18 cellular contexts compared by ENCODE assay signal in genomic region chr15:84108725-84109124, GRCh38.
DNase-seq lines count a peak whose midpoint lies in the region; ATAC-seq, FAIRE-seq and TF ChIP-seq lines count a peak whose summit lies in the region.
"Had no signal": no experiment of that assay in that cellular context is flagged by ENCODE, and none has a peak within 500 bp of the region (broad histone marks: within the 10 kb centered on the region; RNA-seq: fewer than 3 reads in every experiment).

No MANE protein-coding gene starts in this region.

- no peak overlapping the region for H2BK12ac ChIP-seq in H1 (ENCODE audit: low read depth, low read length)

- no peak overlapping the region for H4K8ac ChIP-seq in H1 (ENCODE audit: extremely low read depth, insufficient read depth, low read length)

- no peak overlapping the region for H4K5ac ChIP-seq in H1 (ENCODE audit: insufficient read length, low read depth, low read length)

- no peak for ATAC-seq in GM18873 (IDR thresholded peaks at IDR 0.05; ENCODE audit: low FRiP score, unreplicated experiment)
- ATAC-seq in HG03457 (IDR thresholded peaks at IDR 0.05; ENCODE audit: unreplicated experiment) = no peak
- no peak for ATAC-seq in GM18868 (IDR thresholded peaks at IDR 0.05; ENCODE audit: unreplicated experiment)
- ATAC-seq: left lobe of liver had no signal

- no peak overlapping the region for H4K91ac ChIP-seq in H1 (replicated peaks; ENCODE audit: insufficient read length, low read length)

- no peak overlapping the region for H3K4me3 Mint-ChIP-seq in neural progenitor cell
- H3K4me3 Mint-ChIP-seq: activated naive CD8-positive, alpha-beta T cell treated with anti-CD3 and anti-CD28 coated beads, Interleukin-2, amount 10 ng/mL, durations not matched to agents 7 days and 5 days had no signal

- TF ChIP-seq RAD21 in H1 (IDR thresholded peaks at IDR 0.05 in 1 of 2, conservative IDR thresholded peaks at IDR 0.05 in 1 of 2; ENCODE audit: low read depth in 2 of 2, low read length in 2 of 2) = peak; percentile 24 to 41

- H3K79me2 ChIP-seq in OCI-LY3 (ENCODE audit: low read length) (no peaks in the 10 kb centered on the region), H1 (ENCODE audit: control insufficient read depth in 1 of 2, insufficient read depth in 2 of 2, low read length in 2 of 2) (no peaks in the 10 kb centered on the region), neural progenitor cell (ENCODE audit: low read depth) (no peaks in the 10 kb centered on the region)

- H3K18ac ChIP-seq in H1 (ENCODE audit: extremely low read depth, low read length) = no peak overlapping the region

- H3K4me1 ChIP-seq in OCI-LY3 (ENCODE audit: low read length) = no peaks in the 10 kb centered on the region
- H3K4me1 ChIP-seq in H1 (replicated peaks in 1 of 4; ENCODE audit: control insufficient read depth in 3 of 4, insufficient read depth in 4 of 4, low read length in 3 of 4) = no peaks in the 10 kb centered on the region
- peaks cover 17% of the 10 kb centered on the region for H3K4me1 ChIP-seq in neural progenitor cell
- H3K4me1 ChIP-seq: Caco-2, SJCRH30, spleen had no signal

- no peak overlapping the region for H3K14ac ChIP-seq in H1 (ENCODE audit: insufficient read length)

- H3K27ac ChIP-seq in OCI-LY3 (ENCODE audit: low read length) (no peak overlapping the region), H1 (ENCODE audit: low read depth, low read length) (no peak overlapping the region), neural progenitor cell (no peak overlapping the region)
- H3K27ac ChIP-seq: SJCRH30, spleen had no signal

- H3K4ac ChIP-seq in H1 (replicated peaks; ENCODE audit: insufficient read length, low read depth, low read length) = no peak overlapping the region

- no peak overlapping the region for H2BK5ac ChIP-seq in H1 (ENCODE audit: low read depth, low read length)

- H3K4me2 ChIP-seq in OCI-LY3 (ENCODE audit: low read length) (no peak overlapping the region), H1 (ENCODE audit: insufficient read depth in 1 of 2, low read depth in 2 of 2, low read length in 2 of 2) (no peak overlapping the region), neural progenitor cell (no peak overlapping the region)

- H2AK5ac ChIP-seq in H1 (ENCODE audit: low read depth, low read length) = no peak overlapping the region

- CTCF ChIA-PET in H1 (lab: Charles Lee; ENCODE audit: partially characterized antibody) = no interaction called here

- no peak overlapping the region for H3K23ac ChIP-seq in H1 (ENCODE audit: insufficient read length)

- TF ChIP-seq EP300 in H1 (IDR thresholded peaks at IDR 0.05; ENCODE audit: borderline replicate concordance in 1 of 2, low read depth in 2 of 2, low read length in 2 of 2) = no peak

- TF ChIP-seq POLR2A in GM12891 (IDR thresholded peaks at IDR 0.05; ENCODE audit: low read depth, low read length) (no peak), H1 (IDR thresholded peaks at IDR 0.05; ENCODE audit: control extremely low read depth in 1 of 2, low read depth in 2 of 2, low read length in 2 of 2) (no peak)

- no peaks in the 10 kb centered on the region for H3K9me3 ChIP-seq in OCI-LY3 (ENCODE audit: insufficient read depth, low read length)
- H3K9me3 ChIP-seq in H1 (ENCODE audit: insufficient read depth in 2 of 2, low read depth in 1 of 2, low read length in 1 of 2) = no peaks in the 10 kb centered on the region
- H3K9me3 ChIP-seq in neural progenitor cell (ENCODE audit: low read depth) = no peaks in the 10 kb centered on the region
- H3K9me3 ChIP-seq: Caco-2, SJCRH30, spleen had no signal

- H4K20me1 ChIP-seq in OCI-LY3 (ENCODE audit: insufficient read depth, low read length) (no peaks in the 10 kb centered on the region), H1 (replicated peaks in 1 of 2; ENCODE audit: control insufficient read depth in 1 of 2, insufficient read depth in 2 of 2, low read length in 2 of 2) (no peaks in the 10 kb centered on the region), neural progenitor cell (ENCODE audit: low read depth) (no peaks in the 10 kb centered on the region)

- TF ChIP-seq CTCF in OCI-LY3 (IDR thresholded peaks at IDR 0.05; ENCODE audit: low read depth, low read length) (peak; percentile 30), H1 (IDR thresholded peaks at IDR 0.05; ENCODE audit: control extremely low read depth in 1 of 3, insufficient read depth in 1 of 3, low read depth in 1 of 3, low read length in 3 of 3) (peak in 2 of 3 experiments; percentile 12 to 17; a peak in 2 of 4 replicates), neural progenitor cell (IDR thresholded peaks at IDR 0.05) (peak; percentile 25)

- H3K27me3 ChIP-seq in OCI-LY3 (ENCODE audit: low read depth, low read length) (peaks cover 3% of the 10 kb centered on the region; the same call in 1 of the 2 replicates), H1 (replicated peaks in 1 of 4; ENCODE audit: control insufficient read depth in 3 of 4, extremely low read depth in 1 of 4, insufficient read depth in 3 of 4, low read length in 3 of 4) (no peaks in the 10 kb centered on the region), neural progenitor cell (no peaks in the 10 kb centered on the region)
- H3K27me3 ChIP-seq: SJCRH30, spleen had no signal

- no peaks in the 10 kb centered on the region for H3K36me3 Mint-ChIP-seq in neural progenitor cell
- H3K36me3 Mint-ChIP-seq: activated naive CD8-positive, alpha-beta T cell treated with anti-CD3 and anti-CD28 coated beads, Interleukin-2, amount 10 ng/mL, durations not matched to agents 7 days and 5 days had no signal

- no peak overlapping the region for H2BK15ac ChIP-seq in H1 (ENCODE audit: low read length)

- H2AFZ ChIP-seq in OCI-LY3 (ENCODE audit: low read depth, low read length) (no peak overlapping the region), H1 (ENCODE audit: low read length) (no peak overlapping the region), neural progenitor cell (replicated peaks) (no peak overlapping the region)

- no peak overlapping the region for H3K56ac ChIP-seq in H1 (replicated peaks; ENCODE audit: insufficient read length, low read depth, low read length)

- H2BK20ac ChIP-seq in H1 (ENCODE audit: low read length) = no peak overlapping the region

- no peaks in the 10 kb centered on the region for H3K23me2 ChIP-seq in H1 (ENCODE audit: low read depth, low read length)

- 89% methylated on average over 2 of the region's 2 CpGs; no CpG with 5 or more reads in 1 of the 2 experiments for WGBS in H1 (ENCODE audit: extremely low coverage in 1 of 2, insufficient coverage in 1 of 2, insufficient read length in 1 of 2, insufficient replicate concordance in 2 of 2, low coverage in 1 of 2, low lambda C conversion rate in 2 of 2, missing lambda C conversion rate in 1 of 2), 2 experiments

- FAIRE-seq in GM12891 (lab: Jason Lieb, UNC) (peak; percentile 28), H1 (lab: Jason Lieb, UNC) (no peak)
- FAIRE-seq: HTR-8/SVneo had no signal

- no peak overlapping the region for H2BK120ac ChIP-seq in H1 (replicated peaks; ENCODE audit: low read depth, low read length)

- no peak overlapping the region for H3K4me3 ChIP-seq in OCI-LY3 (ENCODE audit: low read length)
- no peak overlapping the region for H3K4me3 ChIP-seq in H1 (ENCODE audit: extremely low read depth in 1 of 4, insufficient read depth in 2 of 4, low read depth in 3 of 4, low read length in 4 of 4)
- no peak overlapping the region for H3K4me3 ChIP-seq in neural progenitor cell
- H3K4me3 ChIP-seq: SJCRH30, spleen had no signal

- no peaks in the 10 kb centered on the region for H3K9me3 Mint-ChIP-seq in neural progenitor cell
- H3K9me3 Mint-ChIP-seq: activated naive CD8-positive, alpha-beta T cell treated with anti-CD3 and anti-CD28 coated beads, Interleukin-2, amount 10 ng/mL, durations not matched to agents 7 days and 5 days had no signal

- H3K36me3 ChIP-seq in OCI-LY3 (replicated peaks; ENCODE audit: low read depth, low read length) (no peaks in the 10 kb centered on the region), H1 (ENCODE audit: control insufficient read depth in 2 of 4, insufficient read depth in 4 of 4, low read length in 3 of 4) (no peaks in the 10 kb centered on the region), neural progenitor cell (no peaks in the 10 kb centered on the region)
- H3K36me3 ChIP-seq: SJCRH30, spleen had no signal

- POLR2A ChIA-PET in H1 (lab: Charles Lee; ENCODE audit: partially characterized antibody) = no interaction called here

- H3F3A ChIP-seq in neural progenitor cell (ENCODE audit: low read depth) = no peaks in the 10 kb centered on the region

- no peak overlapping the region for H3K27ac Mint-ChIP-seq in neural progenitor cell
- H3K27ac Mint-ChIP-seq: activated naive CD8-positive, alpha-beta T cell treated with anti-CD3 and anti-CD28 coated beads, Interleukin-2, amount 10 ng/mL, durations not matched to agents 7 days and 5 days had no signal

- DNase-seq in GM12891 (ENCODE audit: insufficient read length, low spot score) = no peak
- DNase-seq in H1 (ENCODE audit: low read depth in 1 of 2, low spot score in 2 of 2) = no peak
- DNase-seq in neural progenitor cell (ENCODE audit: low spot score) = no peak
- DNase-seq in GM19238 (ENCODE audit: insufficient read length, low spot score) = no peak
- DNase-seq: activated CD8-positive, alpha-beta memory T cell treated with anti-CD3 and anti-CD28 coated beads, Interleukin-2, amount 50 U/mL, for 4 hours; activated naive CD8-positive, alpha-beta T cell treated with anti-CD3 and anti-CD28 coated beads, Interleukin-2, amount 10 ng/mL, durations not matched to agents 7 days and 5 days; Caco-2; head of caudate nucleus; NCI-H1417 treated with DMSO at 0.1 percent for 48 hours; NCI-H524 treated with DMSO at 0.1 percent for 48 hours; spleen had no signal

- no peaks in the 10 kb centered on the region for H3K79me1 ChIP-seq in H1 (ENCODE audit: low read depth, low read length)

- H3K27me3 Mint-ChIP-seq in neural progenitor cell (ENCODE audit: insufficient read depth, low read depth) = no peaks in the 10 kb centered on the region

- H3K9ac ChIP-seq in OCI-LY3 (ENCODE audit: low read length) = no peak overlapping the region
- no peak overlapping the region for H3K9ac ChIP-seq in H1 (replicated peaks in 1 of 4; ENCODE audit: extremely low read depth in 1 of 4, low read depth in 3 of 4, low read length in 3 of 4)
- no peak overlapping the region for H3K9ac ChIP-seq in neural progenitor cell

- H3K4me1 Mint-ChIP-seq in neural progenitor cell = peaks cover 13% of the 10 kb centered on the region
- H3K4me1 Mint-ChIP-seq: activated naive CD8-positive, alpha-beta T cell treated with anti-CD3 and anti-CD28 coated beads, Interleukin-2, amount 10 ng/mL, durations not matched to agents 7 days and 5 days had no signal

TF ChIP-seq in GM12891, 5 proteins besides CTCF, POLR2A, EP300 and RAD21 (continues in another document):
- no peak for TF ChIP-seq SPI1 (IDR thresholded peaks at IDR 0.05; ENCODE audit: low read depth, low read length)
- TF ChIP-seq POU2F2 (IDR thresholded peaks at IDR 0.05; ENCODE audit: low read depth, low read length) = no peak
- TF ChIP-seq TAF1 (IDR thresholded peaks at IDR 0.05; ENCODE audit: low read depth, low read length) = no peak
- no peak for TF ChIP-seq PAX5 (IDR thresholded peaks at IDR 0.05; ENCODE audit: insufficient read depth, low read length, severe bottlenecking)

TF ChIP-seq in H1, 55 proteins besides CTCF, POLR2A, EP300 and RAD21 (continues in another document):
- TF ChIP-seq SIX5 (IDR thresholded peaks at IDR 0.05; ENCODE audit: low read depth, low read length) = no peak
- TF ChIP-seq KDM4A (IDR thresholded peaks at IDR 0.05; ENCODE audit: low read depth, low read length, severe bottlenecking) = no peak
- TF ChIP-seq KDM5A (IDR thresholded peaks at IDR 0.05; ENCODE audit: low read length) = no peak
